9 cellular contexts compared by ENCODE assay signal in genomic region chr5:2663489-2663888, GRCh38.
"Had no signal": no experiment of that assay in that cellular context is flagged by ENCODE, and none has a peak within 500 bp of the region (broad histone marks: within the 10 kb centered on the region; RNA-seq: fewer than 3 reads in every experiment).

No MANE protein-coding gene starts in this region.

- H3K4me2 ChIP-seq: GM23338 had no signal

- H3K36me3 Mint-ChIP-seq: IgD-negative memory B cell had no signal

- DNase-seq: H9, HCEC 1CT, KG1 had no signal

- H3K27me3 Mint-ChIP-seq: IgD-negative memory B cell had no signal

- H2AFZ ChIP-seq: GM23338 had no signal

- FAIRE-seq: H1, H54, HepG2 had no signal

- H3K9me3 Mint-ChIP-seq: GM23338, H9 had no signal

- H3K4me3 Mint-ChIP-seq: GM23338, H9, IgD-negative memory B cell had no signal

- H3K27ac ChIP-seq: HL-60 had no signal

- H3K4me1 Mint-ChIP-seq: GM23338, IgD-negative memory B cell had no signal

- H3K4me3 ChIP-seq: GM23338 had no signal

- H3K27ac Mint-ChIP-seq: GM23338, H9, IgD-negative memory B cell had no signal

- ATAC-seq: GM23338, HepG2 had no signal
